Comparison of ENCODE assay signal across 8 cellular contexts in the genomic region with DNA sequence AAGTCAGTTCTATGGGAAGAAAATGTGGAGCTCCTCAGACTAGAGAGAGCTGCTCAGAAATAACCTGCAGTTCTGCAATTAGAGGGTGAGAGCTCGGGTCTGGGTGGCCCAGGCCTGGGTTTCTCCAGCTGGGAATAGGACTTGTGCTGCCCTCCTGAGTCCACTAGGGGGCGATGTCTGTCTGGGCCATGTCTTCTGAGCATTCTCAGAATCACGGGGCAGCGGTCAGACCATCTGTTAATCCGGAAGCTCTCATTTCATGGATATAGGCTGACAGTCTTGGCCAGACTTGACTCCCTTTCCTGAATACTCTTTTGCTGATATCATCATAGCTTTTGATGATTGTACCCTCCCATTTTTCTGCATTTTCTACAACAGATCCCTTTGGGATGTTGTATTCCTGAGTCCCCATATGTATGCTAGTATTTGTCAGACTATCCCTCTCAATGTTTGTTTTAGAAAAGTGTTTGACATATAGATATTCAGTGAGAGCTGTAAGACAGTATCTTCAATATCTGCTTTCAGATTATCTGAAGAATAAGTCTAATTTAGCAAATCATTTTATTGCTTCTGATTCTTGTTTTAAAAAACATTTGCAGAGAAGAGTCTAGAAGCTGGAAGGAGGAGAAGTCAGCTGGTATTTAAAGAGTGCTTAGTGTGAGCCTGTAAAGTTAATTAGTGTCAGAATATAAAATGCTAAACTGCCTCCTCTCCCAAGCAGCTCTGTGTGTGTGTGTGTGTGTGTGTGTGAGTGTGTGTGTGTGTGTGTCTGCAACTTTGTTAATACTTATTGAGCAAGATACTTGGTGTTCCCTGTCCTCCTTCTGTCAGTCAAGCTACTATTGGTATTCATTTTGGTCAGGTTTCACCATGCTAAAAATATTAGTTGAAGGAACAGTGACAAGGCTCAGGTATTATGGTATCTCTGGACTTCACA. TPM values are rescaled to one million over a fixed set of nuclear protein-coding genes. Genes with fewer than 3 reads are reported as not detected.
DNase-seq lines count a peak whose midpoint lies in the region; ATAC-seq and TF ChIP-seq lines count a peak whose summit lies in the region.

No MANE protein-coding gene starts in this region.

- peaks cover 9% of the 10 kb centered on the region for H3K36me3 Mint-ChIP-seq in Calu3 (ENCODE audit: insufficient read depth, unreplicated experiment)
- H3K36me3 Mint-ChIP-seq in naive B cell = peaks cover 22 to 23% of the 10 kb centered on the region in 2 donors

- H3K27ac Mint-ChIP-seq in Calu3 (ENCODE audit: unreplicated experiment) (peak overlapping the region; percentile 37), naive B cell (peak overlapping the region; percentile 1 to 75 (median 14))

- peak; percentile 82 for ATAC-seq in GM21381 (IDR thresholded peaks at IDR 0.05; ENCODE audit: unreplicated experiment)
- ATAC-seq in naive B cell (ENCODE audit: low read depth in 2 of 2) = peak; percentile 86 to 94

- H3K4me3 Mint-ChIP-seq in Calu3 (ENCODE audit: low read depth, unreplicated experiment) = no peak overlapping the region
- no peak overlapping the region for H3K4me3 Mint-ChIP-seq in naive B cell

- peak; percentile 74 for DNase-seq in Calu3
- DNase-seq in HPDE6-E6E7 (ENCODE audit: extremely low spot score) = peak; percentile 71
- peak; percentile 81 for DNase-seq in NOMO-1 treated with DMSO at 0.1 percent for 48 hours (lab: John Stamatoyannopoulos, UW; ENCODE audit: unreplicated experiment)
- DNase-seq in activated CD8-positive, alpha-beta memory T cell treated with anti-CD3 and anti-CD28 coated beads, Interleukin-2, amount 50 U/mL, for 1 hour (ENCODE audit: extremely low read depth) = peak; percentile 64
- DNase-seq in erythroblast (lab: John Stamatoyannopoulos, UW) = peak; percentile 74 to 81
- peak; percentile 63 for DNase-seq in naive B cell
- DNase-seq in stimulated activated CD8-positive, alpha-beta memory T cell treated with anti-CD3 and anti-CD28 coated beads, Interleukin-7, amount 100 ng/mL, for 48 hours (ENCODE audit: extremely low read depth in 1 of 2, low read depth in 1 of 2) = peak; percentile 37 to 55

- H3K9me3 Mint-ChIP-seq in Calu3 (ENCODE audit: low read depth, unreplicated experiment) (no peaks in the 10 kb centered on the region), naive B cell (no peaks in the 10 kb centered on the region)

- no peak for TF ChIP-seq POLR2A in erythroblast (IDR thresholded peaks at IDR 0.05; ENCODE audit: low read length)

- H3K27me3 Mint-ChIP-seq in Calu3 (ENCODE audit: unreplicated experiment) (no peaks in the 10 kb centered on the region), naive B cell (no peaks in the 10 kb centered on the region)

- peak; percentile 93 for TF ChIP-seq CTCF in Calu3 (IDR thresholded peaks at IDR 0.05; ENCODE audit: unreplicated experiment)

- no TSS peak for BruUV-seq in Calu3 (replicated peaks; lab: Mats Ljungman, UMichigan)

- intact Hi-C loops in Calu3 (cut with micrococcal nuclease; ENCODE audit: unreplicated experiment) = loop anchor here (1.0 to 5.0 kb wide), 4 partner anchors 29 to 109 kb away; partner anchors contain the start of gene STARD3NL

- H3K4me1 Mint-ChIP-seq in Calu3 (ENCODE audit: low read depth, unreplicated experiment) (peaks cover 17% of the 10 kb centered on the region), naive B cell (peaks cover 11 to 15% (median 14%) of the 10 kb centered on the region in 3 donors)

- CTCF ChIA-PET in Calu3 (lab: Charles Lee) = interaction anchor here (0.6 to 2.3 kb wide), 18 partner anchors 9 to 315 kb away, joined by 3 to 15 read pairs (median 4); partner anchors contain the start of genes EPDR1, SFRP4 and STARD3NL

RNA-seq across cellular contexts. Expression of gene STARD3NL, which starts 38.0 kb away (rescaled TPM):
- 60.7 and 66.4 TPM in 2 replicates for total RNA-seq in Calu3 (2022)
- 10 to 100 TPM; 48.1 to 80.2 (median 55.0) TPM for polyA plus RNA-seq in naive B cell (ENCODE audit: low read depth in 6 of 6)

Comparison
In these comparisons a context has a peak if more than half of its experiments do, and no peak if none do; other contexts are left out.
1. Peak in every context shown above with its lines: DNase-seq and ATAC-seq.